Comparison of ENCODE assay signal across 8 cellular contexts in the genomic region with DNA sequence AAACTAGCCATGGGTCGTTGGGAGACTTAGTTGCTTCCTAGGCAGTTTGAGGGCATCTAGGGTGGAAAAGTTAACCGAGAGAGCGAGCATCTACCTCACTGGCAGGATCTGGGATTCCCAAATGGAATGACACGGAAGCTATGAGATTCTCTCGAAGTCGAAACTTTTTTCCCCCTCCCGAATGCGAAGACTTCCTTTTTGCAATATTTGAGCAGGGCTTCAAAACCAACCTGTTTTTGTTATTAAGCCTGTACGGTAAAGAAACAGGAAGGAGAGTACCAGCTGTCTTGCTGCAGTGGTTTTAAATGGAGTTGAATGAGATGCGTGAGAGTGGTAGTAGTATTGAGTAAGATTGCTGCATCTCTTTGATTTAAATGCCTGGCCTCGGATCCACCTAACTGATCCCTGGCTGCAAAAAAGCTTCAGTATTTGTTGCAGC. TPM values are rescaled to one million over a fixed set of nuclear protein-coding genes. Genes with fewer than 3 reads are reported as not detected.
DNase-seq lines count a peak whose midpoint lies in the region; ATAC-seq, FAIRE-seq and TF ChIP-seq lines count a peak whose summit lies in the region.

No MANE protein-coding gene starts in this region.

- POLR2A ChIA-PET in CD4-positive, alpha-beta T cell (lab: Charles Lee): interaction anchor here (0.7 to 4.2 kb wide), 14 partner anchors 10 to 145 kb away, joined by 3 to 48 read pairs (median 6); a partner anchor contains a TSS

- under 1% methylated on average over 11 of the region's 11 CpGs for WGBS in urinary bladder

- ATAC-seq in CD4-positive, alpha-beta T cell (ENCODE audit: poor library complexity): peak; percentile 57
- ATAC-seq in memory B cell (ENCODE audit: low read depth): peak; percentile 57

- no peaks in the 10 kb centered on the region for H3K9me3 Mint-ChIP-seq in CD4-positive, alpha-beta T cell
- H3K9me3 Mint-ChIP-seq in memory B cell: no peaks in the 10 kb centered on the region

- H3K9me3 ChIP-seq in CD4-positive, alpha-beta T cell (ENCODE audit: control insufficient read depth, low read length): no peaks in the 10 kb centered on the region
- H3K9me3 ChIP-seq in duodenal mucosa (ENCODE audit: control insufficient read depth in 1 of 2, low read length in 2 of 2): no peaks in the 10 kb centered on the region

- peaks cover 17% of the 10 kb centered on the region for H3K36me3 Mint-ChIP-seq in CD4-positive, alpha-beta T cell (ENCODE audit: low read depth)
- peaks cover 13% of the 10 kb centered on the region for H3K36me3 Mint-ChIP-seq in memory B cell

- H3K27me3 ChIP-seq in CD4-positive, alpha-beta T cell (ENCODE audit: control insufficient read depth, insufficient read depth, low read length): no peaks in the 10 kb centered on the region
- H3K27me3 ChIP-seq in duodenal mucosa (ENCODE audit: control insufficient read depth in 1 of 2, insufficient read depth in 2 of 2, low read length in 2 of 2): no peaks in the 10 kb centered on the region

- H3K4me3 Mint-ChIP-seq in CD4-positive, alpha-beta T cell: peak overlapping the region; percentile 100
- H3K4me3 Mint-ChIP-seq in memory B cell: peak overlapping the region; percentile 100

- CTCF ChIA-PET in CD4-positive, alpha-beta T cell (lab: Charles Lee): interaction anchor here (1.0 to 1.5 kb wide), 4 partner anchors 9 to 119 kb away, joined by 4 to 6 read pairs (median 4); no protein-coding TSS in a partner anchor

- peaks cover 62% of the 10 kb centered on the region for H3K4me1 Mint-ChIP-seq in CD4-positive, alpha-beta T cell (ENCODE audit: low read depth)
- peaks cover 38% of the 10 kb centered on the region for H3K4me1 Mint-ChIP-seq in memory B cell

- no peak for TF ChIP-seq POLR2A in H54 (IDR thresholded peaks at IDR 0.05; ENCODE audit: low read depth, low read length)

- H3K9ac ChIP-seq in duodenal mucosa (ENCODE audit: low read depth in 1 of 2, low read length in 2 of 2): peak overlapping the region; percentile 68 to 96

- peak in 1 of 10 experiments; percentile 6 for DNase-seq in CD4-positive, alpha-beta T cell
- peak; percentile 27 for DNase-seq in HS-27A (ENCODE audit: low read depth)
- DNase-seq in SIG-M5 (lab: John Stamatoyannopoulos, UW): peak; percentile 94
- DNase-seq in memory B cell (ENCODE audit: low spot score in 2 of 2): peak in 1 of 2 donors; percentile 55
- no peak for DNase-seq in H54 (ENCODE audit: insufficient read length, low spot score)
- no peak for DNase-seq in NCI-H1048 (lab: John Stamatoyannopoulos, UW)

- peak overlapping the region; percentile 85 for H3K27ac ChIP-seq in CD4-positive, alpha-beta T cell (ENCODE audit: low read depth, low read length)
- H3K27ac ChIP-seq in duodenal mucosa (ENCODE audit: low read depth, low read length) (peak overlapping the region; percentile 75), urinary bladder (ENCODE audit: low read depth) (no peak overlapping the region)

- H3K36me3 ChIP-seq in duodenal mucosa (ENCODE audit: control insufficient read depth in 1 of 2, insufficient read depth in 2 of 2, low read length in 2 of 2) (no peaks in the 10 kb centered on the region), urinary bladder (ENCODE audit: insufficient read depth) (no peaks in the 10 kb centered on the region)

- no peaks in the 10 kb centered on the region for H3K27me3 Mint-ChIP-seq in CD4-positive, alpha-beta T cell
- H3K27me3 Mint-ChIP-seq in memory B cell: no peaks in the 10 kb centered on the region

- FAIRE-seq in H54 (lab: Jason Lieb, UNC): no peak

- intact Hi-C loops in CD4-positive, alpha-beta T cell (cut with DNase I, micrococcal nuclease): loop anchor here (1.0 to 10.0 kb wide), 6 partner anchors 16 to 146 kb away; a partner anchor contains a TSS

- no peak for TF ChIP-seq CTCF in CD4-positive, alpha-beta T cell (IDR thresholded peaks at IDR 0.05)

- H3K4me3 ChIP-seq in duodenal mucosa (ENCODE audit: low read depth in 1 of 2, low read length in 2 of 2) (peak overlapping the region; percentile 83 to 94), urinary bladder (ENCODE audit: low read depth, low read length) (peak overlapping the region; percentile 95)

- H3K4me1 ChIP-seq in duodenal mucosa (ENCODE audit: control insufficient read depth in 1 of 2, insufficient read depth in 2 of 2, low read length in 2 of 2): peaks cover 18 to 19% of the 10 kb centered on the region in 2 donors
- H3K4me1 ChIP-seq in urinary bladder (ENCODE audit: insufficient read depth): no peaks in the 10 kb centered on the region

- H3K27ac Mint-ChIP-seq in CD4-positive, alpha-beta T cell: peak overlapping the region; percentile 94
- H3K27ac Mint-ChIP-seq in memory B cell: peak overlapping the region; percentile 98

RNA-seq across cellular contexts. Expression of a gene that starts 1.1 kb away (rescaled TPM):
- total RNA-seq in CD4-positive, alpha-beta T cell: 10 to 100 TPM; 59.9 to 65.4 TPM
- 54.5 TPM for total RNA-seq in urinary bladder
- polyA plus RNA-seq in urinary bladder: 13.7 TPM

Comparison
In these comparisons a context has a peak if more than half of its experiments do, and no peak if none do; other contexts are left out.
1. DNase-seq: peak in HS-27A (single experiment) and SIG-M5 (single experiment); none in H54 (single experiment) and NCI-H1048 (single experiment).